In the genomic region with DNA sequence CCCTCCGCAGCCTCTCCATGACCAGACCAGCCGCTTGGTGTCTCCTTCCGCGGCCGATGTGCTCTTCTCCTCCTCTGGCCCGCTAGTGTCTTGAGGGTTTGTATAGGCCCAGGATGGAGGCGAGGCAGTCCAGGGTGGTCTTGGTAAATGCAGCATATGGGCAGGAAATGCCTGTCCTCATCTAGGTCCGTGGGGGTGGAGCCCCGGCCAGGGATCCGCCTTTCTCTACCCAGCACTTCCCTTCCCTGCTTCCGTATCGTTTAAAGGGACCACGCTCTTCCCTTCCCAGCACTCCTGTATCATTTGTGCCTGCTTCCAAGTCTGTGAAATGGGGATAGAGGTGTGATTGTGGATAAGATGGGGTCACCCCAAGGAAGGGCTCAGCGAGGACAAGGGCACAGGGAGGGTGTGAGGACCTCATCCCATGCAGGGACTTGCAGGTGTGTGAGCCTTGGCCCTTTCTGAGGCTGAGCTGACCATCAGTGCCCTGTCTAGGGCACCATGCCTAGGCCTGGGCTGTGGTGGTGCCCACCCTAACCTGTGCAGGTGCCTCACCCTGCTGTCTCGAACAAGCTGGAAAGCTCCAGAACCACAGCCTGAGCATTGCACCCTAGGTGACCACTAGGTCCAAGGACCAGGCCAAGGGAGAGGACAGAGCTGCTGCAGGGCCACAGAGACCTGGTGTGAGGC, we compare ENCODE assay signal across 24 cellular contexts.
DNase-seq lines count a peak whose midpoint lies in the region; ATAC-seq, FAIRE-seq and TF ChIP-seq lines count a peak whose summit lies in the region.
"Had no signal": no experiment of that assay in that cellular context is flagged by ENCODE, and none has a peak within 500 bp of the region (broad histone marks: within the 10 kb centered on the region; RNA-seq: fewer than 3 reads in every experiment).

No MANE protein-coding gene starts in this region.

- no peak overlapping the region for H3K27ac ChIP-seq in H1 (ENCODE audit: low read depth, low read length)
- H3K27ac ChIP-seq in vagina: peak overlapping the region; percentile 4
- H3K27ac ChIP-seq: BLaER1, esophagus muscularis mucosa, parathyroid adenoma had no signal

- peak overlapping the region; percentile 43; the same call in 1 of the 2 replicates for H2BK20ac ChIP-seq in H1 (ENCODE audit: low read length)

- peaks cover 0 to 3% of the 10 kb centered on the region in 2 experiments for H4K20me1 ChIP-seq in H1 (replicated peaks in 1 of 2; ENCODE audit: control insufficient read depth in 1 of 2, insufficient read depth in 2 of 2, low read length in 2 of 2)
- H4K20me1 ChIP-seq: BLaER1 had no signal

- peak overlapping the region; percentile 51; the same call in 1 of the 2 replicates for H3K18ac ChIP-seq in H1 (ENCODE audit: extremely low read depth, low read length)

- H3K27me3 ChIP-seq in H1 (replicated peaks in 1 of 4; ENCODE audit: control insufficient read depth in 3 of 4, extremely low read depth in 1 of 4, insufficient read depth in 3 of 4, low read length in 3 of 4): no peaks in the 10 kb centered on the region; a peak in 1 of 7 replicates
- H3K27me3 ChIP-seq in vagina: no peaks in the 10 kb centered on the region
- H3K27me3 ChIP-seq: esophagus muscularis mucosa, sigmoid colon had no signal

- no peak overlapping the region for H3K4ac ChIP-seq in H1 (replicated peaks; ENCODE audit: insufficient read length, low read depth, low read length)

- H3K4me1 ChIP-seq in H1 (replicated peaks in 1 of 4; ENCODE audit: control insufficient read depth in 3 of 4, insufficient read depth in 4 of 4, low read length in 3 of 4): peaks cover 0 to 12% (median 5%) of the 10 kb centered on the region in 4 experiments; a peak in 6 of 7 replicates
- peaks cover 6% of the 10 kb centered on the region for H3K4me1 ChIP-seq in vagina
- H3K4me1 ChIP-seq: parathyroid adenoma had no signal

- H2AFZ ChIP-seq in H1 (ENCODE audit: low read length): no peak overlapping the region
- H2AFZ ChIP-seq: parathyroid adenoma had no signal

- no peak overlapping the region for H4K8ac ChIP-seq in H1 (ENCODE audit: extremely low read depth, insufficient read depth, low read length)

- no peaks in the 10 kb centered on the region for H3K23me2 ChIP-seq in H1 (ENCODE audit: low read depth, low read length)

- TF ChIP-seq EP300 in H1 (IDR thresholded peaks at IDR 0.05; ENCODE audit: borderline replicate concordance in 1 of 2, low read depth in 2 of 2, low read length in 2 of 2): no peak

- H3K9me3 Mint-ChIP-seq in natural killer cell treated with Interleukin-12 subunit alpha and Interleukin-12 subunit beta and Interleukin-15 and Interleukin-18, amount 100 ng/mL, for 72 hours: no peaks in the 10 kb centered on the region
- H3K9me3 Mint-ChIP-seq: central memory CD8-positive, alpha-beta T cell; T-cell had no signal

- TF ChIP-seq POLR2A in H1 (IDR thresholded peaks at IDR 0.05; ENCODE audit: control extremely low read depth in 1 of 2, low read depth in 2 of 2, low read length in 2 of 2) (no peak), vagina (IDR thresholded peaks at IDR 0.05) (no peak)

- no peak for TF ChIP-seq RAD21 in H1 (IDR thresholded peaks at IDR 0.05 in 1 of 2, conservative IDR thresholded peaks at IDR 0.05 in 1 of 2; ENCODE audit: low read depth in 2 of 2, low read length in 2 of 2)

- H3K14ac ChIP-seq in H1 (ENCODE audit: insufficient read length): no peak overlapping the region

- no peak overlapping the region for H3K4me2 ChIP-seq in H1 (ENCODE audit: insufficient read depth in 1 of 2, low read depth in 2 of 2, low read length in 2 of 2)
- H3K4me2 ChIP-seq: BLaER1 had no signal

- H2BK12ac ChIP-seq in H1 (ENCODE audit: low read depth, low read length): no peak overlapping the region; the same call in 1 of the 2 replicates

- H4K5ac ChIP-seq in H1 (ENCODE audit: insufficient read length, low read depth, low read length): no peak overlapping the region

- H3K23ac ChIP-seq in H1 (ENCODE audit: insufficient read length): no peak overlapping the region

- intact Hi-C loops in vagina (cut with DNase I): loop anchor here (10.0 kb wide), 1 partner anchor 394 kb away; no protein-coding TSS in a partner anchor

- no peaks in the 10 kb centered on the region for H3K79me2 ChIP-seq in H1 (ENCODE audit: control insufficient read depth in 1 of 2, insufficient read depth in 2 of 2, low read length in 2 of 2)
- H3K79me2 ChIP-seq: parathyroid adenoma had no signal

- no peaks in the 10 kb centered on the region for H3K36me3 Mint-ChIP-seq in natural killer cell treated with Interleukin-12 subunit alpha and Interleukin-12 subunit beta and Interleukin-15 and Interleukin-18, amount 100 ng/mL, for 72 hours
- H3K36me3 Mint-ChIP-seq: T-cell had no signal

- no peak overlapping the region for H2BK5ac ChIP-seq in H1 (ENCODE audit: low read depth, low read length)

- H3K36me3 ChIP-seq in H1 (ENCODE audit: control insufficient read depth in 2 of 4, insufficient read depth in 4 of 4, low read length in 3 of 4) (no peaks in the 10 kb centered on the region), vagina (no peaks in the 10 kb centered on the region)
- H3K36me3 ChIP-seq: BLaER1, esophagus muscularis mucosa, sigmoid colon had no signal

- no peaks in the 10 kb centered on the region for H3K79me1 ChIP-seq in H1 (ENCODE audit: low read depth, low read length)

- DNase-seq in activated CD8-positive, alpha-beta memory T cell treated with anti-CD3 and anti-CD28 coated beads for 24 hours: peak; percentile 32
- no peak for DNase-seq in activated CD8-positive, alpha-beta memory T cell treated with anti-CD3 and anti-CD28 coated beads, Interleukin-2, amount 50 U/mL, for 4 hours
- peak in 1 of 2 experiments; percentile 40 for DNase-seq in H1 (ENCODE audit: low read depth in 1 of 2, low spot score in 2 of 2)
- DNase-seq in natural killer cell treated with Interleukin-12 subunit alpha and Interleukin-12 subunit beta and Interleukin-15 and Interleukin-18, amount 100 ng/mL, for 72 hours (ENCODE audit: low spot score): peak; percentile 31
- peak; percentile 76 to 93 for DNase-seq in vagina (ENCODE audit: extremely low spot score in 2 of 2)
- DNase-seq in activated CD4-positive, alpha-beta T cell treated with anti-CD3 and anti-CD28 coated beads, Interleukin-2, amount 50 U/mL, for 1 hour: no peak
- DNase-seq: 8988T; activated CD4-positive, alpha-beta T cell treated with anti-CD3 and anti-CD28 coated beads for 48 hours; activated naive CD4-positive, alpha-beta T cell; Calu3; effector CD4-positive, alpha-beta T cell; left ventricle myocardium superior; NCI-H187; NCI-H510A; sigmoid colon; stimulated activated naive CD8-positive, alpha-beta T cell treated with anti-CD3 and anti-CD28 coated beads, Interleukin-15, Interleukin-2, amounts not matched to agents 100 U/mL and 50 U/mL, for 24 hours; trophoblast cell had no signal

- H3K27me3 Mint-ChIP-seq in natural killer cell treated with Interleukin-12 subunit alpha and Interleukin-12 subunit beta and Interleukin-15 and Interleukin-18, amount 100 ng/mL, for 72 hours: peaks cover 0 to 3% of the 10 kb centered on the region in 2 donors

- H3K9me3 ChIP-seq in H1 (ENCODE audit: insufficient read depth in 2 of 2, low read depth in 1 of 2, low read length in 1 of 2): no peaks in the 10 kb centered on the region
- no peaks in the 10 kb centered on the region for H3K9me3 ChIP-seq in vagina
- H3K9me3 ChIP-seq: BLaER1, esophagus muscularis mucosa, sigmoid colon had no signal

- no peak overlapping the region for H2BK120ac ChIP-seq in H1 (replicated peaks; ENCODE audit: low read depth, low read length)

- H3K4me3 ChIP-seq in H1 (ENCODE audit: extremely low read depth in 1 of 4, insufficient read depth in 2 of 4, low read depth in 3 of 4, low read length in 4 of 4): no peak overlapping the region
- peak overlapping the region; percentile 10 to 34 for H3K4me3 ChIP-seq in vagina
- H3K4me3 ChIP-seq: BLaER1, esophagus muscularis mucosa had no signal

- H3K56ac ChIP-seq in H1 (replicated peaks; ENCODE audit: insufficient read length, low read depth, low read length): no peak overlapping the region

- CTCF ChIA-PET in H1 (lab: Charles Lee; ENCODE audit: partially characterized antibody): interaction anchor here (0.9 to 1.5 kb wide), 3 partner anchors 13 to 327 kb away, joined by 3 to 5 read pairs (median 3); no protein-coding TSS in a partner anchor

- H4K91ac ChIP-seq in H1 (replicated peaks; ENCODE audit: insufficient read length, low read length): no peak overlapping the region

- no peak overlapping the region for H3K27ac Mint-ChIP-seq in natural killer cell treated with Interleukin-12 subunit alpha and Interleukin-12 subunit beta and Interleukin-15 and Interleukin-18, amount 100 ng/mL, for 72 hours
- H3K27ac Mint-ChIP-seq: T-cell had no signal

- 0 out of 2 replicates have a peak overlapping the region, but pooled peaks have one; percentile 15 for H2AK5ac ChIP-seq in H1 (ENCODE audit: low read depth, low read length)

- no peaks in the 10 kb centered on the region for H3K4me1 Mint-ChIP-seq in natural killer cell treated with Interleukin-12 subunit alpha and Interleukin-12 subunit beta and Interleukin-15 and Interleukin-18, amount 100 ng/mL, for 72 hours (ENCODE audit: low read depth in 2 of 2)
- H3K4me1 Mint-ChIP-seq: central memory CD8-positive, alpha-beta T cell; T-cell had no signal

- POLR2A ChIA-PET in H1 (lab: Charles Lee; ENCODE audit: partially characterized antibody): no interaction called here

- no peak for FAIRE-seq in H1 (lab: Jason Lieb, UNC)

- 71% methylated on average over 4 of the region's 15 CpGs; no CpG with 5 or more reads in 1 of the 2 experiments for WGBS in H1 (ENCODE audit: extremely low coverage in 1 of 2, insufficient coverage in 1 of 2, insufficient read length in 1 of 2, insufficient replicate concordance in 2 of 2, low coverage in 1 of 2, low lambda C conversion rate in 2 of 2, missing lambda C conversion rate in 1 of 2), 2 experiments

- no peak overlapping the region for H2BK15ac ChIP-seq in H1 (ENCODE audit: low read length)

- ATAC-seq in natural killer cell treated with Interleukin-12 subunit alpha and Interleukin-12 subunit beta and Interleukin-15 and Interleukin-18, amount 100 ng/mL, for 72 hours: no peak
- ATAC-seq in GM18861 (IDR thresholded peaks at IDR 0.05; ENCODE audit: unreplicated experiment) (no peak), HG03457 (IDR thresholded peaks at IDR 0.05; ENCODE audit: unreplicated experiment) (no peak)
- ATAC-seq: left ventricle myocardium superior; stimulated activated naive CD8-positive, alpha-beta T cell treated with anti-CD3 and anti-CD28 coated beads, Interleukin-15, Interleukin-2, amounts not matched to agents 100 U/mL and 50 U/mL, for 24 hours; T-cell had no signal

- H3K9ac ChIP-seq in H1 (replicated peaks in 1 of 4; ENCODE audit: extremely low read depth in 1 of 4, low read depth in 3 of 4, low read length in 3 of 4): no peak overlapping the region
- H3K9ac ChIP-seq: BLaER1, parathyroid adenoma had no signal

- H3K4me3 Mint-ChIP-seq in natural killer cell treated with Interleukin-12 subunit alpha and Interleukin-12 subunit beta and Interleukin-15 and Interleukin-18, amount 100 ng/mL, for 72 hours: no peak overlapping the region
- H3K4me3 Mint-ChIP-seq: central memory CD8-positive, alpha-beta T cell; T-cell had no signal

- TF ChIP-seq CTCF in H1 (IDR thresholded peaks at IDR 0.05; ENCODE audit: control extremely low read depth in 1 of 3, insufficient read depth in 1 of 3, low read depth in 1 of 3, low read length in 3 of 3) (no peak), vagina (IDR thresholded peaks at IDR 0.05) (no peak)

TF ChIP-seq in H1, 55 proteins besides CTCF, POLR2A, EP300 and RAD21 (continues in another document):
- TF ChIP-seq TEAD4 (IDR thresholded peaks at IDR 0.05; ENCODE audit: low read depth, low read length): no peak

Comparison
In these comparisons a context has a peak if more than half of its experiments do, and no peak if none do; other contexts are left out.
1. DNase-seq: peak in activated CD8-positive, alpha-beta memory T cell treated with anti-CD3 and anti-CD28 coated beads for 24 hours (single experiment), natural killer cell treated with Interleukin-12 subunit alpha and Interleukin-12 subunit beta and Interleukin-15 and Interleukin-18, amount 100 ng/mL, for 72 hours (single experiment) and vagina (2 of 2); none in activated CD8-positive, alpha-beta memory T cell treated with anti-CD3 and anti-CD28 coated beads, Interleukin-2, amount 50 U/mL, for 4 hours (single experiment) and activated CD4-positive, alpha-beta T cell treated with anti-CD3 and anti-CD28 coated beads, Interleukin-2, amount 50 U/mL, for 1 hour (single experiment).
2. H3K4me3 ChIP-seq: peak in vagina (2 of 2); none in H1 (0 of 4).